In the genomic region with DNA sequence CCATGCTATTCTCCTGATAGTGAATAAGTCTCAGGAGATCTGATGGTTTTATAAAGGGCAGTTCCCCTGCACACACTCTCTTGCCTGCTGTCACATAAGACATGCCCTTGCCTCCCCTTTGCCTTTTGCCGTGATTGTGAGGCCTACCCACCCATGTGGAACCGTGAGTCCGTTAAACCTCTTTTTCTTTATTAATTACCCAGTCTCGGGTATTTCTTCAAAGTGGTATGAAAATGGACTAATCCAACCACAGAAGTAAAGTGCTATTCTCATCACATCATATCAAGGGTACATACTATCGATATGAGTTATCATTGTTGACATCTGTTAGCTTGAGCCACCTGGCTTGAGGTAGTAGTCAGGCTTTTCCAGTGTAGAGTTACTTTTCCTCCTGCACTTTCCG, we compare ENCODE assay signal across 19 cellular contexts. TPM values are rescaled to one million over a fixed set of nuclear protein-coding genes. Genes with fewer than 3 reads are reported as not detected.
DNase-seq lines count a peak whose midpoint lies in the region; ATAC-seq and TF ChIP-seq lines count a peak whose summit lies in the region.
"Had no signal": no experiment of that assay in that cellular context is flagged by ENCODE, and none has a peak within 500 bp of the region (broad histone marks: within the 10 kb centered on the region; RNA-seq: fewer than 3 reads in every experiment).

No MANE protein-coding gene starts in this region.

- ATAC-seq in HG02870 (IDR thresholded peaks at IDR 0.05; ENCODE audit: unreplicated experiment): peak; percentile 47
- no peak for ATAC-seq in effector memory CD8-positive, alpha-beta T cell (replicated peaks)
- ATAC-seq: GM23338 had no signal

- H3K4me1 Mint-ChIP-seq in activated naive CD8-positive, alpha-beta T cell (ENCODE audit: low read depth): peaks cover 55% of the 10 kb centered on the region
- H3K4me1 Mint-ChIP-seq in activated naive CD8-positive, alpha-beta T cell treated with anti-CD3 and anti-CD28 coated beads for 36 hours: peaks cover 42% of the 10 kb centered on the region
- peaks cover 25 to 42% of the 10 kb centered on the region in 2 donors for H3K4me1 Mint-ChIP-seq in effector memory CD8-positive, alpha-beta T cell (ENCODE audit: low read depth in 2 of 2)
- H3K4me1 Mint-ChIP-seq in type B pancreatic cell (ENCODE audit: unreplicated experiment): peaks cover 29% of the 10 kb centered on the region

- H3K4me3 Mint-ChIP-seq in activated naive CD8-positive, alpha-beta T cell: peak overlapping the region; percentile 59
- H3K4me3 Mint-ChIP-seq in activated naive CD8-positive, alpha-beta T cell treated with anti-CD3 and anti-CD28 coated beads for 36 hours: no peak overlapping the region
- peak overlapping the region; percentile 29 to 90 for H3K4me3 Mint-ChIP-seq in effector memory CD8-positive, alpha-beta T cell
- peak overlapping the region; percentile 73 for H3K4me3 Mint-ChIP-seq in type B pancreatic cell
- H3K4me3 Mint-ChIP-seq: GM23338 had no signal

- no peak for DNase-seq in activated naive CD8-positive, alpha-beta T cell treated with anti-CD3 and anti-CD28 coated beads for 36 hours
- DNase-seq in effector memory CD8-positive, alpha-beta T cell: no peak
- no peak for DNase-seq in type B pancreatic cell (ENCODE audit: extremely low spot score, unreplicated experiment)
- no peak for DNase-seq in islet precursor cell
- DNase-seq in dedifferentiated amniotic fluid mesenchymal stem cell (ENCODE audit: extremely low spot score): no peak
- DNase-seq in NK-92 (lab: John Stamatoyannopoulos, UW; ENCODE audit: unreplicated experiment): no peak
- DNase-seq: activated CD4-positive, CD25-positive, alpha-beta regulatory T cell treated with anti-CD3 and anti-CD28 coated beads, Interleukin-2, amount 50 U/mL, for 72 hours; GDM1; NCI-H1436; NCI-H526 treated with DMSO at 0.1 percent for 48 hours; SHP77 treated with DMSO at 0.1 percent for 48 hours; small intestine; uterus had no signal

- H3K9me3 Mint-ChIP-seq in activated naive CD8-positive, alpha-beta T cell (ENCODE audit: low read depth): no peaks in the 10 kb centered on the region
- H3K9me3 Mint-ChIP-seq in activated naive CD8-positive, alpha-beta T cell treated with anti-CD3 and anti-CD28 coated beads for 36 hours: peaks cover 2% of the 10 kb centered on the region
- no peaks in the 10 kb centered on the region for H3K9me3 Mint-ChIP-seq in effector memory CD8-positive, alpha-beta T cell
- H3K9me3 Mint-ChIP-seq in type B pancreatic cell: peaks cover 4% of the 10 kb centered on the region

- no peak for TF ChIP-seq CTCF in type B pancreatic cell (conservative IDR thresholded peaks at IDR 0.05)

- H3K27ac Mint-ChIP-seq in activated naive CD8-positive, alpha-beta T cell: peak overlapping the region; percentile 1
- no peak overlapping the region for H3K27ac Mint-ChIP-seq in activated naive CD8-positive, alpha-beta T cell treated with anti-CD3 and anti-CD28 coated beads for 36 hours
- peak overlapping the region; percentile 29 to 96 for H3K27ac Mint-ChIP-seq in effector memory CD8-positive, alpha-beta T cell
- H3K27ac Mint-ChIP-seq in type B pancreatic cell: peak overlapping the region; percentile 71
- H3K27ac Mint-ChIP-seq: GM23338 had no signal

- no peaks in the 10 kb centered on the region for H3K27me3 Mint-ChIP-seq in activated naive CD8-positive, alpha-beta T cell
- H3K27me3 Mint-ChIP-seq in activated naive CD8-positive, alpha-beta T cell treated with anti-CD3 and anti-CD28 coated beads for 36 hours: no peaks in the 10 kb centered on the region
- peaks cover 3 to 4% of the 10 kb centered on the region in 2 donors for H3K27me3 Mint-ChIP-seq in effector memory CD8-positive, alpha-beta T cell
- no peaks in the 10 kb centered on the region for H3K27me3 Mint-ChIP-seq in type B pancreatic cell

- H3K36me3 Mint-ChIP-seq in activated naive CD8-positive, alpha-beta T cell: peaks cover 19% of the 10 kb centered on the region
- H3K36me3 Mint-ChIP-seq in activated naive CD8-positive, alpha-beta T cell treated with anti-CD3 and anti-CD28 coated beads for 36 hours: peaks cover 37% of the 10 kb centered on the region
- H3K36me3 Mint-ChIP-seq in effector memory CD8-positive, alpha-beta T cell (ENCODE audit: insufficient read depth): peaks cover 13% of the 10 kb centered on the region
- peaks cover 29% of the 10 kb centered on the region for H3K36me3 Mint-ChIP-seq in type B pancreatic cell

RNA-seq across cellular contexts. Expression of a gene that starts 2.3 kb away (rescaled TPM):
- 10 to 100 TPM; 11.2 to 12.8 TPM for total RNA-seq in activated naive CD8-positive, alpha-beta T cell treated with anti-CD3 and anti-CD28 coated beads for 36 hours
- total RNA-seq in type B pancreatic cell (ENCODE audit: low replicate concordance): 35.5 and 40.4 TPM in 2 replicates

RNA-seq across cellular contexts. Expression of a gene that starts 30.1 kb away (rescaled TPM):
- not detected for total RNA-seq in activated naive CD8-positive, alpha-beta T cell treated with anti-CD3 and anti-CD28 coated beads for 36 hours
- total RNA-seq in type B pancreatic cell (ENCODE audit: low replicate concordance): 0.77 and 3.9 TPM in 2 replicates
- total RNA-seq: dermis microvascular lymphatic vessel endothelial cell, frontal cortex, GM23338, kidney epithelial cell, uterus had no signal

RNA-seq across cellular contexts. Expression of a gene that starts 54.2 kb away (rescaled TPM):
- total RNA-seq in activated naive CD8-positive, alpha-beta T cell treated with anti-CD3 and anti-CD28 coated beads for 36 hours: 1 to 10 TPM; 1.1 to 1.9 TPM
- total RNA-seq in type B pancreatic cell (ENCODE audit: low replicate concordance): 56.0 and 70.3 TPM in 2 replicates

Comparison
In these comparisons a context has a peak if more than half of its experiments do, and no peak if none do; other contexts are left out.
1. RNA of a gene that starts 54.2 kb away (total RNA-seq): 56.0 to 70.3 TPM in type B pancreatic cell; 1.1 to 1.9 TPM in activated naive CD8-positive, alpha-beta T cell treated with anti-CD3 and anti-CD28 coated beads for 36 hours; every median in the first group is over 10 times any median in the second.